Comparison of ENCODE assay signal across 7 cellular contexts in genomic region chr15:59691194-59691805, GRCh38. TPM values are rescaled to one million over a fixed set of nuclear protein-coding genes. Genes with fewer than 3 reads are reported as not detected.
A peak's percentile ranks its signal among the peaks of the same experiment; 100 is the strongest.
DNase-seq lines count a peak whose midpoint lies in the region; ATAC-seq and TF ChIP-seq lines count a peak whose summit lies in the region.

No MANE protein-coding gene starts in this region.

- H3K9me3 Mint-ChIP-seq in T-cell (no peaks in the 10 kb centered on the region), chondrocyte (ENCODE audit: low read depth) (no peaks in the 10 kb centered on the region)

- TF ChIP-seq CTCF in LNCAP (IDR thresholded peaks at IDR 0.05) (peak; percentile 81), chondrocyte (IDR thresholded peaks at IDR 0.05) (peak; percentile 85)

- POLR2A ChIA-PET in T-cell (lab: Charles Lee), result interaction anchor here (0.6 to 1.0 kb wide), 9 partner anchors 16 to 1349 kb away, joined by 3 to 7 read pairs (median 4); no protein-coding TSS in a partner anchor

- DNase-seq in EH (ENCODE audit: low read depth) (peak; percentile 55), T-cell (peak in 29 of 34 experiments; percentile 10 to 54 (median 40)), chondrocyte (ENCODE audit: low spot score) (no peak), midbrain (lab: John Stamatoyannopoulos, UW) (peak; percentile 51), islet precursor cell (no peak)

- H3K27me3 Mint-ChIP-seq in T-cell (no peaks in the 10 kb centered on the region), chondrocyte (ENCODE audit: low read depth) (no peaks in the 10 kb centered on the region)

- H3K27ac Mint-ChIP-seq in T-cell (peak overlapping the region; percentile 85 to 89), chondrocyte (ENCODE audit: unreplicated experiment) (no peak overlapping the region)

- H3K4me3 Mint-ChIP-seq in T-cell (peak overlapping the region; percentile 64 to 74 (median 67)), chondrocyte (ENCODE audit: unreplicated experiment) (no peak overlapping the region)

- CTCF ChIA-PET in T-cell (lab: Charles Lee), result interaction anchor here (0.6 to 2.9 kb wide), 30 partner anchors 9 to 1229 kb away, joined by 3 to 30 read pairs (median 3); partner anchors contain the start of gene GTF2A2 (in 1 of the 2)

- ATAC-seq in T-cell (replicated peaks in 1 of 4), result no peak
- ATAC-seq in HG03571 (IDR thresholded peaks at IDR 0.05; ENCODE audit: unreplicated experiment), result no peak

- H3K36me3 Mint-ChIP-seq in T-cell (peaks cover 7% of the 10 kb centered on the region), chondrocyte (ENCODE audit: low read depth) (no peaks in the 10 kb centered on the region)

- peaks cover 28 to 37% (median 32%) of the 10 kb centered on the region in 3 donors for H3K4me1 Mint-ChIP-seq in T-cell
- H3K4me1 Mint-ChIP-seq in chondrocyte (ENCODE audit: low read depth), result peaks cover 29% of the 10 kb centered on the region

RNA-seq across cellular contexts. Expression of gene BNIP2, which starts 2.2 kb away (rescaled TPM):
- total RNA-seq in T-cell, result 10 to 100 TPM; 71.5 to 96.5 (median 79.5) TPM
- 55.7 to 59.2 TPM (median 58.1 TPM) in 3 replicates for total RNA-seq in chondrocyte

RNA-seq across cellular contexts. Expression of gene GTF2A2, which starts 34.0 kb away (rescaled TPM):
- total RNA-seq in T-cell, result 10 to 100 TPM; 44.1 to 70.6 (median 53.3) TPM
- total RNA-seq in chondrocyte, result 105 to 114 TPM (median 109 TPM) in 3 replicates

Comparison
In these comparisons a context has a peak if more than half of its experiments do, and no peak if none do; other contexts are left out.
1. DNase-seq: peak in EH (single experiment), T-cell (29 of 34) and midbrain (single experiment); none in chondrocyte (single experiment) and islet precursor cell (single experiment).